17 cellular contexts compared by ENCODE assay signal in the genomic region with DNA sequence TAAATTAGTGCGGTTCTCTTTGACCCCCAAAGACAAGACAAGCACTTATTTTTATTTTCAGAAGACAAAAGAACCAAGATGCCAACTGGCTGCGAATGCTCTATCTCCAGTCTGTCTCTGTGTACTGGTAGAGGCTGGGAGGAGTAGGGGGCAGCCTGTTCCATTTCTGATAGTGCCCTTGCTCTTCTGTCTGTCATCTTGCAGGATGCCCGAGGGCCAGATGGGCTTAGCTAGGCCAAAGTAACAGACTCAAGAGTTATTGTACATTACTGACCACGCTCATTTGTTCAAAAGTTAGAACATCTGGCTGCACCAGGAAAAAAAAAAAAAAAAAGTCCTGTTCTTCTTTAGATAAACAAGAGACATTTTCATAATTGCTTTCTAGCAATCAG.
DNase-seq lines count a peak whose midpoint lies in the region; ATAC-seq and TF ChIP-seq lines count a peak whose summit lies in the region.
"Had no signal": no experiment of that assay in that cellular context is flagged by ENCODE, and none has a peak within 500 bp of the region (broad histone marks: within the 10 kb centered on the region; RNA-seq: fewer than 3 reads in every experiment).

No MANE protein-coding gene starts in this region.

- H3K27ac ChIP-seq in caudate nucleus (ENCODE audit: low read depth, low read length) (peak overlapping the region; percentile 84), layer of hippocampus (ENCODE audit: low read depth, low read length) (peak overlapping the region; percentile 84), temporal lobe (ENCODE audit: low read depth, low read length) (peak overlapping the region; percentile 76), hepatocyte (no peak overlapping the region)
- H3K27ac ChIP-seq: SJCRH30 had no signal

- H3K4me2 ChIP-seq in hepatocyte: no peak overlapping the region

- no peak overlapping the region for H2AFZ ChIP-seq in hepatocyte

- no peaks in the 10 kb centered on the region for H3K9me3 ChIP-seq in hepatocyte (ENCODE audit: low read depth)
- H3K9me3 ChIP-seq: SJCRH30 had no signal

- H3K9me2 ChIP-seq in hepatocyte (replicated peaks; ENCODE audit: insufficient read depth): no peaks in the 10 kb centered on the region

- H3K27me3 ChIP-seq in layer of hippocampus (ENCODE audit: control insufficient read depth, insufficient read depth, low read length): no peaks in the 10 kb centered on the region
- no peaks in the 10 kb centered on the region for H3K27me3 ChIP-seq in hepatocyte
- H3K27me3 ChIP-seq: SJCRH30 had no signal

- H3K4me3 ChIP-seq in hepatocyte: no peak overlapping the region
- H3K4me3 ChIP-seq: SJCRH30 had no signal

- H3K36me3 ChIP-seq in hepatocyte (replicated peaks; ENCODE audit: insufficient read depth, low read depth): no peaks in the 10 kb centered on the region

- intact Hi-C loops in left ventricle myocardium superior (cut with micrococcal nuclease): no loop called here
- intact Hi-C loops in Right ventricle myocardium superior (cut with DNase I): no loop called here

- no peaks in the 10 kb centered on the region for H4K20me1 ChIP-seq in hepatocyte (ENCODE audit: insufficient read depth, poor library complexity, severe bottlenecking)

- DNase-seq in left ventricle myocardium superior (no peak), Right ventricle myocardium superior (no peak), caudate nucleus (lab: John Stamatoyannopoulos, UW) (no peak), G401 (ENCODE audit: low spot score) (no peak), GOT3 (lab: John Stamatoyannopoulos, UW) (no peak), hepatocyte (ENCODE audit: low spot score) (no peak)
- DNase-seq: H9, KG1, NCI-H1092 treated with DMSO at 0.1 percent for 48 hours, NCI-H146, NCI-H2029, NCI-H2227 treated with DMSO at 0.1 percent for 48 hours, NCI-H510A treated with DMSO at 0.1 percent for 48 hours, NCI-H748 treated with DMSO at 0.1 percent for 48 hours, SJCRH30 had no signal

- no peak for TF ChIP-seq CTCF in hepatocyte (IDR thresholded peaks at IDR 0.05; ENCODE audit: poor library complexity)

- in situ Hi-C loops in G401 (cut with HindIII; ENCODE audit: low sequenced_read_pairs): no loop called here

- WGBS in hepatocyte (ENCODE audit: low lambda C conversion rate, missing lambda C conversion rate): 92% methylated on average over 4 of the region's 4 CpGs

- no peaks in the 10 kb centered on the region for H3K4me1 ChIP-seq in hepatocyte (ENCODE audit: insufficient read depth)
- H3K4me1 ChIP-seq: SJCRH30 had no signal

- ATAC-seq in left ventricle myocardium superior (peak; percentile 28), Right ventricle myocardium superior (ENCODE audit: poor library complexity) (no peak)

- no peaks in the 10 kb centered on the region for H3K79me2 ChIP-seq in hepatocyte
